Comparison of ENCODE assay signal across 27 cellular contexts in the genomic region with DNA sequence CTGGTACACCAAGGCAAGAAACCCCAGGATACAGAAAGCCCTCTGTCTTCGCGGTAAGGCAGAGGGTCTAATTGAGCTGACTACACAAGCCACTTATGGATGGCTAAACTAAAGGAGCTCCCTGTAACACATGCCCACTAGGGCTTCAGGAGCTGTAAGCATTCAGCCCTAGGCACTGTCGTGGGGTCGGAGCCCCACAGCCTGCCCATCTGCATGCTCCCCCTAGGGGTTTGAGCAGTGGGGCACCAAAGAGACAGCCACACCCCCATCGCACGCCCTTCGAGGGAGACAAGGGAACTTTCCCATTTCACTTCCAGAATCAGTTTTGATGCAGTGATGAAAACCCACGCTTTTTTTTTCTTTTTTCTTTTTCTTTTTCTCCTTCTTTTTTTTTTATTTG. TPM values are rescaled to one million over a fixed set of nuclear protein-coding genes. Genes with fewer than 3 reads are reported as not detected.
DNase-seq lines count a peak whose midpoint lies in the region; ATAC-seq and TF ChIP-seq lines count a peak whose summit lies in the region.
"Had no signal": no experiment of that assay in that cellular context is flagged by ENCODE, and none has a peak within 500 bp of the region (broad histone marks: within the 10 kb centered on the region; RNA-seq: fewer than 3 reads in every experiment).

No MANE protein-coding gene starts in this region.

- POLR2A ChIA-PET in A673 (lab: Charles Lee; ENCODE audit: low non-redundant PET) = no interaction called here

- ATAC-seq in lung (ENCODE audit: insufficient read depth, low FRiP score) (no peak), GM18505 (IDR thresholded peaks at IDR 0.05; ENCODE audit: unreplicated experiment) (no peak)
- ATAC-seq: HCT116 had no signal

- H3K4me3 Mint-ChIP-seq in activated T-helper 1 cell treated with anti-CD3 and anti-CD28 coated beads, Interleukin-12 subunit alpha, Interleukin-12 subunit beta, Interleukin-2, Interleukin-4 antibody, amounts not matched to agents 30 ng/mL and 10 ng/mL and 1 ng/mL, durations not matched to agents 14 hours and 24 hours and 36 hours = no peak overlapping the region
- H3K4me3 Mint-ChIP-seq: CD4-positive, alpha-beta memory T cell had no signal

- H3K9me3 ChIP-seq in A673 (ENCODE audit: low read depth, low read length, poor library complexity, severe bottlenecking) (no peaks in the 10 kb centered on the region), lung (ENCODE audit: control insufficient read depth in 2 of 2, insufficient read depth in 1 of 2, low read length in 1 of 2) (peaks cover 0 to 3% of the 10 kb centered on the region in 2 donors)

- H3K4me1 ChIP-seq in A673 (ENCODE audit: insufficient read depth, low read length, poor library complexity, severe bottlenecking) (no peaks in the 10 kb centered on the region), lung (ENCODE audit: control insufficient read depth in 2 of 2, insufficient read depth in 2 of 2, low read length in 2 of 2) (no peaks in the 10 kb centered on the region)
- H3K4me1 ChIP-seq: Caco-2 had no signal

- H3K27ac ChIP-seq in A673 (ENCODE audit: low read depth, low read length, poor library complexity, severe bottlenecking) = no peak overlapping the region
- no peak overlapping the region for H3K27ac ChIP-seq in lung (ENCODE audit: low read depth in 1 of 2, low read length in 1 of 2)
- H3K27ac ChIP-seq: GM23248, HL-60, RWPE1 had no signal

- intact Hi-C loops in A673 (cut with micrococcal nuclease; ENCODE audit: unreplicated experiment) = no loop called here
- intact Hi-C loops in activated T-helper 1 cell treated with anti-CD3 and anti-CD28 coated beads, Interleukin-12 subunit alpha, Interleukin-12 subunit beta, Interleukin-2, Interleukin-4 antibody, amounts not matched to agents 30 ng/mL and 10 ng/mL and 1 ng/mL, durations not matched to agents 14 hours and 24 hours and 36 hours (cut with micrococcal nuclease) = no loop called here

- H3K27me3 ChIP-seq in A673 (replicated peaks; ENCODE audit: insufficient read depth, low read depth, low read length, poor library complexity) = no peaks in the 10 kb centered on the region
- no peaks in the 10 kb centered on the region for H3K27me3 ChIP-seq in H7 (ENCODE audit: control insufficient read depth, insufficient read depth, low read length)
- no peaks in the 10 kb centered on the region for H3K27me3 ChIP-seq in lung (ENCODE audit: control insufficient read depth, insufficient read depth)

- no peaks in the 10 kb centered on the region for H3K27me3 Mint-ChIP-seq in activated T-helper 1 cell treated with anti-CD3 and anti-CD28 coated beads, Interleukin-12 subunit alpha, Interleukin-12 subunit beta, Interleukin-2, Interleukin-4 antibody, amounts not matched to agents 30 ng/mL and 10 ng/mL and 1 ng/mL, durations not matched to agents 14 hours and 24 hours and 36 hours (ENCODE audit: insufficient read depth)
- H3K27me3 Mint-ChIP-seq: CD4-positive, alpha-beta memory T cell had no signal

- peaks cover 3% of the 10 kb centered on the region for H3K36me3 Mint-ChIP-seq in activated T-helper 1 cell treated with anti-CD3 and anti-CD28 coated beads, Interleukin-12 subunit alpha, Interleukin-12 subunit beta, Interleukin-2, Interleukin-4 antibody, amounts not matched to agents 30 ng/mL and 10 ng/mL and 1 ng/mL, durations not matched to agents 14 hours and 24 hours and 36 hours (ENCODE audit: low read depth)

- no peak for TF ChIP-seq POLR2A in GM18505 (IDR thresholded peaks at IDR 0.05; ENCODE audit: borderline replicate concordance, extremely low read depth, insufficient read depth, insufficient read length)

- no TSS peak for BruUV-seq in A673 (replicated peaks; lab: Mats Ljungman, UMichigan)

- no peak overlapping the region for H3K4me3 ChIP-seq in A673 (ENCODE audit: low read depth, low read length, poor library complexity, severe bottlenecking)
- H3K4me3 ChIP-seq in H7 (ENCODE audit: insufficient read depth, low read depth, low read length) = no peak overlapping the region
- H3K4me3 ChIP-seq in lung = no peak overlapping the region
- H3K4me3 ChIP-seq: GM23248 had no signal

- H3K36me3 ChIP-seq in A673 (ENCODE audit: insufficient read depth, low read length, poor library complexity, severe bottlenecking) (no peaks in the 10 kb centered on the region), H7 (replicated peaks; ENCODE audit: control insufficient read depth, insufficient read depth, low read length) (no peaks in the 10 kb centered on the region), lung (ENCODE audit: control insufficient read depth in 2 of 2, insufficient read depth in 2 of 2, low read length in 2 of 2) (no peaks in the 10 kb centered on the region)

- H3K4me1 Mint-ChIP-seq in activated T-helper 1 cell treated with anti-CD3 and anti-CD28 coated beads, Interleukin-12 subunit alpha, Interleukin-12 subunit beta, Interleukin-2, Interleukin-4 antibody, amounts not matched to agents 30 ng/mL and 10 ng/mL and 1 ng/mL, durations not matched to agents 14 hours and 24 hours and 36 hours (ENCODE audit: low read depth) = no peaks in the 10 kb centered on the region
- H3K4me1 Mint-ChIP-seq: CD4-positive, alpha-beta memory T cell had no signal

- CTCF ChIA-PET in A673 (lab: Charles Lee) = no interaction called here

- peak overlapping the region; percentile 36 for H3K27ac Mint-ChIP-seq in activated T-helper 1 cell treated with anti-CD3 and anti-CD28 coated beads, Interleukin-12 subunit alpha, Interleukin-12 subunit beta, Interleukin-2, Interleukin-4 antibody, amounts not matched to agents 30 ng/mL and 10 ng/mL and 1 ng/mL, durations not matched to agents 14 hours and 24 hours and 36 hours

- 0 out of 2 replicates have a peak, but pooled peaks have one; percentile 9 for TF ChIP-seq CTCF in A673 (conservative IDR thresholded peaks at IDR 0.05; ENCODE audit: low read depth, low read length)
- TF ChIP-seq CTCF in lung (IDR thresholded peaks at IDR 0.05; ENCODE audit: control extremely low read depth, extremely low read depth) = no peak

- H3K9me3 Mint-ChIP-seq in activated T-helper 1 cell treated with anti-CD3 and anti-CD28 coated beads, Interleukin-12 subunit alpha, Interleukin-12 subunit beta, Interleukin-2, Interleukin-4 antibody, amounts not matched to agents 30 ng/mL and 10 ng/mL and 1 ng/mL, durations not matched to agents 14 hours and 24 hours and 36 hours = peaks cover 6% of the 10 kb centered on the region

- DNase-seq in A673 (ENCODE audit: low spot score) (no peak), H7 (peak; percentile 58), lung (ENCODE audit: low spot score) (peak; percentile 10), Ammon's horn (ENCODE audit: low spot score) (no peak), inferior parietal cortex (ENCODE audit: extremely low spot score) (no peak), NCI-H748 (lab: John Stamatoyannopoulos, UW; ENCODE audit: unreplicated experiment) (no peak)
- no peak for DNase-seq in activated T-helper 1 cell treated with anti-CD3 and anti-CD28 coated beads, Interleukin-12 subunit alpha, Interleukin-12 subunit beta, Interleukin-2, Interleukin-4 antibody, amounts not matched to agents 30 ng/mL and 10 ng/mL and 1 ng/mL, durations not matched to agents 14 hours and 24 hours and 36 hours (ENCODE audit: low spot score)
- DNase-seq: AML-193; C1 segment of cervical spinal cord; Caco-2; CD4-positive, alpha-beta memory T cell; DMS79 treated with DMSO at 0.1 percent for 48 hours; GM23248; Karpas-422; NCI-H1092 treated with DMSO at 0.1 percent for 48 hours; NCI-H1436; NCI-H187 treated with DMSO at 0.1 percent for 48 hours; NCI-H2171 treated with DMSO at 0.1 percent for 48 hours; NCI-H345; NCI-H510A treated with DMSO at 0.1 percent for 48 hours; NCI-H774; SHP77; T-helper 1 cell had no signal

- 83 to 88% methylated on average over 8 of the region's 8 CpGs for WGBS in lung, 2 donors

RNA-seq across cellular contexts. Expression of a gene that starts 11.0 kb away (rescaled TPM):
- total RNA-seq in A673 (2021) = 31.6 and 35.8 TPM in 2 replicates
- 22.9 and 33.5 TPM in 2 replicates for total RNA-seq in H7 (2014; rRNA removed; shearing (Covaris generic))
- 26.2 and 29.9 TPM in 2 replicates for total RNA-seq in activated T-helper 1 cell treated with anti-CD3 and anti-CD28 coated beads, Interleukin-12 subunit alpha, Interleukin-12 subunit beta, Interleukin-2, Interleukin-4 antibody, amounts not matched to agents 30 ng/mL and 10 ng/mL and 1 ng/mL, durations not matched to agents 14 hours and 24 hours and 36 hours
- total RNA-seq in lung = 10 to 100 TPM; 34.2 to 43.3 TPM
- 10 to 100 TPM in 1 of 2 donors, 1 to 10 TPM in 1; 7.8 to 13.5 TPM for polyA plus RNA-seq in lung

Comparison
In these comparisons a context has a peak if more than half of its experiments do, and no peak if none do; other contexts are left out.
1. DNase-seq: peak in H7 (single experiment) and lung (single experiment); none in A673 (single experiment), activated T-helper 1 cell treated with anti-CD3 and anti-CD28 coated beads, Interleukin-12 subunit alpha, Interleukin-12 subunit beta, Interleukin-2, Interleukin-4 antibody, amounts not matched to agents 30 ng/mL and 10 ng/mL and 1 ng/mL, durations not matched to agents 14 hours and 24 hours and 36 hours (single experiment), Ammon's horn (single experiment), inferior parietal cortex (single experiment) and NCI-H748 (single experiment).